ENCODE assay signal across 1 cellular context in the genomic region with DNA sequence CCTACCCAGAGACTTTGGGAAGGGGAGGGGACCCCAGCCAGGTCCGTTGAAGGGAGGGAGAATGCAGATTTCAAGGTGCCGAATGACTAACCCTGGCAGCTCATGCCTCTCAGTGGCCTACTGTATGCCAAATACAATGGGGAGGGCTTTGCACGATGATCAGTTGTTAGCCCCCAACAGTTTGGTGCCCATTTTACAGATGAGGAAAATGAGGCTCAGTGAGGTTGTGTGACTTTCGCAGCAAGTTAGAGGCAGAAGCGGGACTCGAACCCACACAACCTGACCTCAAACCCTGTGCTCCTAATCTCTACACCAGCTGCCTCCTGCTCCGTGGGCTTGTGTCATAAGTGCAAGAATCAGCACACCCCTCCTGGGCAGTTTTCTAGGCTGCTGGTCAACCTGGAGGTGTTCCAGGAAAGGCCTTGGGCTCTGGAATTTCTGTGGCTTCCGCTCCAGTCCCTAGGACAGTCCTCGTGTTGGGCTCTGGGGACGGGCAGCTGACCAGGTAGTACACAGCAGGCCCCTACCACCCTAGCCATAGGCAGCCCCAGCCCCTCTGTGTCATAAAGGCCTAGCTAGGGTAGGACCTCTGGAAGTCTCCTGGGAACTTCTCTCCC.
TF ChIP-seq lines count a peak whose summit lies in the region.

No MANE protein-coding gene starts in this region.

TF ChIP-seq in HepG2, 621 proteins besides CTCF, POLR2A, EP300 and RAD21:
- 0 out of 2 replicates have a peak, but pooled peaks have one; percentile 2 for TF ChIP-seq ZKSCAN1 (IDR thresholded peaks at IDR 0.05; ENCODE audit: low read length)
- peak; percentile 95 for TF ChIP-seq ZNF629 (CRISPR knock-in tag; conservative IDR thresholded peaks at IDR 0.05)
- TF ChIP-seq, protein P1, sequence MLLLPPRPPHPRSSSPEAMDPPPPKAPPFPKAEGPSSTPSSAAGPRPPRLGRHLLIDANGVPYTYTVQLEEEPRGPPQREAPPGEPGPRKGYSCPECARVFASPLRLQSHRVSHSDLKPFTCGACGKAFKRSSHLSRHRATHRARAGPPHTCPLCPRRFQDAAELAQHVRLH (CRISPR knock-in tag; IDR thresholded peaks at IDR 0.05; ENCODE audit: borderline replicate concordance, low read depth): 0 out of 2 replicates have a peak, but pooled peaks have one; percentile 19
- TF ChIP-seq, protein P2, sequence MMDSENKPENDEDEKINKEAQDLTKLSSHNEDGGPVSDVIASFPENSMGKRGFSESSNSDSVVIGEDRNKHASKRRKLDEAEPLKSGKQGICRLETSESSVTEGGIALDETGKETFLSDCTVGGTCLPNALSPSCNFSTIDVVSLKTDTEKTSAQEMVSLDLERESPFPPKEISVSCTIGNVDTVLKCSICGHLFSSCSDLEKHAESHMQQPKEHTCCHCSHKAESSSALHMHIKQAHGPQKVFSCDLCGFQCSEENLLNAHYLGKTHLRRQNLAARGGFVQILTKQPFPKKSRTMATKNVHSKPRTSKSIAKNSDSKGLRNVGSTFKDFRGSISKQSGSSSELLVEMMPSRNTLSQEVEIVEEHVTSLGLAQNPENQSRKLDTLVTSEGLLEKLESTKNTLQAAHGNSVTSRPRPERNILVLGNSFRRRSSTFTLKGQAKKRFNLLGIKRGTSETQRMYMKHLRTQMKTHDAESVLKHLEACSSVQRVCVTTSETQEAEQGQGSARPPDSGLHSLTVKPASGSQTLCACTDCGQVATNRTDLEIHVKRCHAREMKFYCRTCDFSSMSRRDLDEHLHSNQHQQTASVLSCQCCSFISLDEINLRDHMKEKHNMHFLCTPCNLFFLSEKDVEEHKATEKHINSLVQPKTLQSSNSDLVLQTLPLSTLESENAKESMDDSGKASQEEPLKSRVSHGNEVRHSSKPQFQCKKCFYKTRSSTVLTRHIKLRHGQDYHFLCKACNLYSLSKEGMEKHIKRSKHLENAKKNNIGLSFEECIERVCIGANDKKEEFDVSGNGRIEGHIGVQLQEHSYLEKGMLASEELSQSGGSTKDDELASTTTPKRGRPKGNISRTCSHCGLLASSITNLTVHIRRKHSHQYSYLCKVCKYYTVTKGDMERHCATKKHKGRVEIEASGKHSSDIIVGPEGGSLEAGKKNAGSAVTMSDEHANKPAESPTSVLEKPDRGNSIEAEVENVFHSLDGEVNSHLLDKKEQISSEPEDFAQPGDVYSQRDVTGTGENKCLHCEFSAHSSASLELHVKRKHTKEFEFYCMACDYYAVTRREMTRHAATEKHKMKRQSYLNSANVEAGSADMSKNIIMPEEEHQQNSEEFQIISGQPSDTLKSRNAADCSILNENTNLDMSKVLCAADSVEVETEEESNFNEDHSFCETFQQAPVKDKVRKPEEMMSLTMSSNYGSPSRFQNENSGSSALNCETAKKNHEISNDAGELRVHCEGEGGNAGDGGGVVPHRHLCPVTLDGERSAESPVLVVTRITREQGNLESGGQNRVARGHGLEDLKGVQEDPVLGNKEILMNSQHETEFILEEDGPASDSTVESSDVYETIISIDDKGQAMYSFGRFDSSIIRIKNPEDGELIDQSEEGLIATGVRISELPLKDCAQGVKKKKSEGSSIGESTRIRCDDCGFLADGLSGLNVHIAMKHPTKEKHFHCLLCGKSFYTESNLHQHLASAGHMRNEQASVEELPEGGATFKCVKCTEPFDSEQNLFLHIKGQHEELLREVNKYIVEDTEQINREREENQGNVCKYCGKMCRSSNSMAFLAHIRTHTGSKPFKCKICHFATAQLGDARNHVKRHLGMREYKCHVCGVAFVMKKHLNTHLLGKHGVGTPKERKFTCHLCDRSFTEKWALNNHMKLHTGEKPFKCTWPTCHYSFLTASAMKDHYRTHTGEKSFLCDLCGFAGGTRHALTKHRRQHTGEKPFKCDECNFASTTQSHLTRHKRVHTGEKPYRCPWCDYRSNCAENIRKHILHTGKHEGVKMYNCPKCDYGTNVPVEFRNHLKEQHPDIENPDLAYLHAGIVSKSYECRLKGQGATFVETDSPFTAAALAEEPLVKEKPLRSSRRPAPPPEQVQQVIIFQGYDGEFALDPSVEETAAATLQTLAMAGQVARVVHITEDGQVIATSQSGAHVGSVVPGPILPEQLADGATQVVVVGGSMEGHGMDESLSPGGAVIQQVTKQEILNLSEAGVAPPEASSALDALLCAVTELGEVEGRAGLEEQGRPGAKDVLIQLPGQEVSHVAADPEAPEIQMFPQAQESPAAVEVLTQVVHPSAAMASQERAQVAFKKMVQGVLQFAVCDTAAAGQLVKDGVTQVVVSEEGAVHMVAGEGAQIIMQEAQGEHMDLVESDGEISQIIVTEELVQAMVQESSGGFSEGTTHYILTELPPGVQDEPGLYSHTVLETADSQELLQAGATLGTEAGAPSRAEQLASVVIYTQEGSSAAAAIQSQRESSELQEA (CRISPR knock-in tag; IDR thresholded peaks at IDR 0.05; ENCODE audit: not compliant biosample characterization): peak; percentile 31
- peak; percentile 47; the same call in 1 of the 2 replicates for TF ChIP-seq ZSCAN21 (CRISPR knock-in tag; IDR thresholded peaks at IDR 0.05; ENCODE audit: borderline replicate concordance)
- TF ChIP-seq EED (CRISPR knock-in tag; IDR thresholded peaks at IDR 0.05): 0 out of 2 replicates have a peak, but pooled peaks have one; percentile 54
- no peak for TF ChIP-seq KMT2B (CRISPR knock-in tag; IDR thresholded peaks at IDR 0.05)
- TF ChIP-seq ZMYM3 (CRISPR knock-in tag; IDR thresholded peaks at IDR 0.05): peak; percentile 82; the same call in 1 of the 2 replicates
- 0 out of 2 replicates have a peak, but pooled peaks have one; percentile 33 for TF ChIP-seq KDM1A (CRISPR knock-in tag; IDR thresholded peaks at IDR 0.05)
- TF ChIP-seq ZKSCAN5 (CRISPR knock-in tag; IDR thresholded peaks at IDR 0.05): no peak
- no peak for TF ChIP-seq RAD51 (IDR thresholded peaks at IDR 0.05; ENCODE audit: borderline replicate concordance)
- TF ChIP-seq, protein P3, sequence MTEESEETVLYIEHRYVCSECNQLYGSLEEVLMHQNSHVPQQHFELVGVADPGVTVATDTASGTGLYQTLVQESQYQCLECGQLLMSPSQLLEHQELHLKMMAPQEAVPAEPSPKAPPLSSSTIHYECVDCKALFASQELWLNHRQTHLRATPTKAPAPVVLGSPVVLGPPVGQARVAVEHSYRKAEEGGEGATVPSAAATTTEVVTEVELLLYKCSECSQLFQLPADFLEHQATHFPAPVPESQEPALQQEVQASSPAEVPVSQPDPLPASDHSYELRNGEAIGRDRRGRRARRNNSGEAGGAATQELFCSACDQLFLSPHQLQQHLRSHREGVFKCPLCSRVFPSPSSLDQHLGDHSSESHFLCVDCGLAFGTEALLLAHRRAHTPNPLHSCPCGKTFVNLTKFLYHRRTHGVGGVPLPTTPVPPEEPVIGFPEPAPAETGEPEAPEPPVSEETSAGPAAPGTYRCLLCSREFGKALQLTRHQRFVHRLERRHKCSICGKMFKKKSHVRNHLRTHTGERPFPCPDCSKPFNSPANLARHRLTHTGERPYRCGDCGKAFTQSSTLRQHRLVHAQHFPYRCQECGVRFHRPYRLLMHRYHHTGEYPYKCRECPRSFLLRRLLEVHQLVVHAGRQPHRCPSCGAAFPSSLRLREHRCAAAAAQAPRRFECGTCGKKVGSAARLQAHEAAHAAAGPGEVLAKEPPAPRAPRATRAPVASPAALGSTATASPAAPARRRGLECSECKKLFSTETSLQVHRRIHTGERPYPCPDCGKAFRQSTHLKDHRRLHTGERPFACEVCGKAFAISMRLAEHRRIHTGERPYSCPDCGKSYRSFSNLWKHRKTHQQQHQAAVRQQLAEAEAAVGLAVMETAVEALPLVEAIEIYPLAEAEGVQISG (CRISPR knock-in tag; IDR thresholded peaks at IDR 0.05): 0 out of 2 replicates have a peak, but pooled peaks have one; percentile 10
- TF ChIP-seq, protein P4, sequence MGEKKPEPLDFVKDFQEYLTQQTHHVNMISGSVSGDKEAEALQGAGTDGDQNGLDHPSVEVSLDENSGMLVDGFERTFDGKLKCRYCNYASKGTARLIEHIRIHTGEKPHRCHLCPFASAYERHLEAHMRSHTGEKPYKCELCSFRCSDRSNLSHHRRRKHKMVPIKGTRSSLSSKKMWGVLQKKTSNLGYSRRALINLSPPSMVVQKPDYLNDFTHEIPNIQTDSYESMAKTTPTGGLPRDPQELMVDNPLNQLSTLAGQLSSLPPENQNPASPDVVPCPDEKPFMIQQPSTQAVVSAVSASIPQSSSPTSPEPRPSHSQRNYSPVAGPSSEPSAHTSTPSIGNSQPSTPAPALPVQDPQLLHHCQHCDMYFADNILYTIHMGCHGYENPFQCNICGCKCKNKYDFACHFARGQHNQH (CRISPR knock-in tag; IDR thresholded peaks at IDR 0.05): no peak
- peak; percentile 79; the same call in 1 of the 2 replicates for TF ChIP-seq CHD4 (IDR thresholded peaks at IDR 0.05; ENCODE audit: borderline replicate concordance, low read length)
- peak; percentile 14; the same call in 1 of the 2 replicates for TF ChIP-seq TEAD2 (CRISPR knock-in tag; IDR thresholded peaks at IDR 0.05)
